Comparison of ENCODE assay signal across 13 cellular contexts in genomic region chr3:36906504-36907149, GRCh38. TPM values are rescaled to one million over a fixed set of nuclear protein-coding genes. Genes with fewer than 3 reads are reported as not detected.
DNase-seq lines count a peak whose midpoint lies in the region; ATAC-seq, FAIRE-seq and TF ChIP-seq lines count a peak whose summit lies in the region.
"Had no signal": no experiment of that assay in that cellular context is flagged by ENCODE, and none has a peak within 500 bp of the region (broad histone marks: within the 10 kb centered on the region; RNA-seq: fewer than 3 reads in every experiment).

No MANE protein-coding gene starts in this region.

- H3K9ac ChIP-seq in liver (ENCODE audit: low read depth in 1 of 2, low read length in 2 of 2) (no peak overlapping the region), HepG2 (ENCODE audit: insufficient read depth, low read depth, low read length) (no peak overlapping the region), adipocyte (ENCODE audit: low read length) (peak overlapping the region; percentile 21)

- FAIRE-seq in HepG2 (lab: Jason Lieb, UNC), result no peak
- FAIRE-seq: islet of Langerhans had no signal

- peaks cover 0 to 7% (median 2%) of the 10 kb centered on the region in 4 donors for H3K4me1 ChIP-seq in liver (ENCODE audit: control insufficient read depth in 4 of 4, insufficient read depth in 4 of 4, low read length in 3 of 4)
- H3K4me1 ChIP-seq in HepG2 (ENCODE audit: insufficient read depth, low read length), result peaks cover 16% of the 10 kb centered on the region; the same call in 1 of the 2 replicates
- peaks cover 14% of the 10 kb centered on the region for H3K4me1 ChIP-seq in adipocyte (ENCODE audit: control insufficient read depth, insufficient read depth, low read length)
- peaks cover 0 to 11% (median 0%) of the 10 kb centered on the region in 4 donors for H3K4me1 ChIP-seq in right lobe of liver

- no peak for TF ChIP-seq EP300 in HepG2 (IDR thresholded peaks at IDR 0.05; ENCODE audit: low read depth in 2 of 2, low read length in 2 of 2)
- TF ChIP-seq EP300 in HepG2 (CRISPR knock-in tag; IDR thresholded peaks at IDR 0.05; ENCODE audit: borderline replicate concordance), result no peak

- DNase-seq in HepG2 (ENCODE audit: low spot score) (no peak), adipocyte (ENCODE audit: low read depth) (peak; percentile 67), right lobe of liver (peak in 1 of 3 donors; percentile 25), iPS-NIHi11 (ENCODE audit: low spot score) (no peak), MV-4-11 (lab: John Stamatoyannopoulos, UW) (no peak), AG08396 (ENCODE audit: low spot score) (no peak), SKM-1 treated with dmso at 0.1 percent for 144 hours (lab: John Stamatoyannopoulos, UW; ENCODE audit: unreplicated experiment) (no peak)
- DNase-seq: activated CD4-positive, CD25-positive, alpha-beta regulatory T cell; cerebellar nuclear complex; HFFc6; sigmoid colon had no signal

- CTCF ChIA-PET in HepG2 (lab: Yijun Ruan, JAX; ENCODE audit: low intra/inter-chr PET ratio, low total read pairs), result interaction anchor here (2.6 kb wide), 1 partner anchor 52 kb away, joined by 22 read pairs; no protein-coding TSS in a partner anchor

- 89% methylated on average over 2 of the region's 2 CpGs for WGBS in liver
- WGBS in HepG2 (ENCODE audit: low lambda C conversion rate), result 67% methylated on average over 2 of the region's 2 CpGs
- 85% methylated on average over 2 of the region's 2 CpGs for WGBS in right lobe of liver (ENCODE audit: insufficient coverage, low coverage, low lambda C conversion rate, missing lambda C conversion rate)

- peak overlapping the region; percentile 30 to 52 for H3K27ac ChIP-seq in liver (ENCODE audit: low read depth in 1 of 2, low read length in 2 of 2)
- H3K27ac ChIP-seq in HepG2 (ENCODE audit: extremely low read length, insufficient read depth, low read length), result no peak overlapping the region
- peak overlapping the region; percentile 87 to 94 (median 88) for H3K27ac ChIP-seq in right lobe of liver

- H3K9me3 ChIP-seq in liver (ENCODE audit: control insufficient read depth in 4 of 4, low read length in 3 of 4) (no peaks in the 10 kb centered on the region), HepG2 (ENCODE audit: low read length) (no peaks in the 10 kb centered on the region), adipocyte (ENCODE audit: control insufficient read depth, low read length) (no peaks in the 10 kb centered on the region), right lobe of liver (no peaks in the 10 kb centered on the region)
- H3K9me3 ChIP-seq: sigmoid colon had no signal

- TF ChIP-seq POLR2A in HepG2 (IDR thresholded peaks at IDR 0.05; ENCODE audit: insufficient read depth in 1 of 2, low read depth in 2 of 2, low read length in 2 of 2) (no peak), right lobe of liver (IDR thresholded peaks at IDR 0.05) (no peak)

- ATAC-seq in HepG2 (no peak), right lobe of liver (no peak)

- intact Hi-C loops in HepG2 (cut with micrococcal nuclease; ENCODE audit: unreplicated experiment) (no loop called here), right lobe of liver (cut with DNase I) (no loop called here)

- POLR2A ChIA-PET in HepG2 (lab: Yijun Ruan, JAX), result interaction anchor here (1.4 to 3.0 kb wide), 2 partner anchors 52 to 86 kb away, joined by 8 to 12 read pairs; partner anchors contain the start of genes EPM2AIP1 and MLH1

- H3K36me3 ChIP-seq in liver (ENCODE audit: control insufficient read depth in 4 of 4, insufficient read depth in 3 of 4, low read depth in 1 of 4, low read length in 3 of 4) (peaks cover 0 to 9% (median 3%) of the 10 kb centered on the region in 4 donors), HepG2 (replicated peaks in 1 of 2; ENCODE audit: control insufficient read depth in 1 of 2, insufficient read depth in 2 of 2, low read length in 2 of 2) (no peaks in the 10 kb centered on the region), adipocyte (ENCODE audit: control insufficient read depth, insufficient read depth, low read length, severe bottlenecking) (no peaks in the 10 kb centered on the region), right lobe of liver (peaks cover 0 to 14% (median 5%) of the 10 kb centered on the region in 4 donors)

- TF ChIP-seq RAD21 in liver (IDR thresholded peaks at IDR 0.05), result no peak
- TF ChIP-seq RAD21 in HepG2 (CRISPR knock-in tag; IDR thresholded peaks at IDR 0.05), result no peak

- H2AFZ ChIP-seq in HepG2 (ENCODE audit: low read length), result no peak overlapping the region

- no peaks in the 10 kb centered on the region for H3K79me2 ChIP-seq in HepG2 (ENCODE audit: insufficient read depth, low read length)

- TF ChIP-seq CTCF in liver (IDR thresholded peaks at IDR 0.05; ENCODE audit: low read depth, low read length, missing input control) (no peak), HepG2 (CRISPR knock-in tag; IDR thresholded peaks at IDR 0.05) (no peak), right lobe of liver (IDR thresholded peaks at IDR 0.05) (no peak)

- no peaks in the 10 kb centered on the region for H3K27me3 ChIP-seq in liver (ENCODE audit: control insufficient read depth in 4 of 4, insufficient read depth in 4 of 4, low read length in 3 of 4)
- no peaks in the 10 kb centered on the region for H3K27me3 ChIP-seq in HepG2 (ENCODE audit: control insufficient read depth in 1 of 2, insufficient read depth in 2 of 2, low read length in 2 of 2)
- no peaks in the 10 kb centered on the region for H3K27me3 ChIP-seq in adipocyte (replicated peaks; ENCODE audit: control insufficient read depth, insufficient read depth, low read length)
- H3K27me3 ChIP-seq in right lobe of liver, result no peaks in the 10 kb centered on the region
- H3K27me3 ChIP-seq: sigmoid colon had no signal

- no peak overlapping the region for H3K4me2 ChIP-seq in HepG2 (ENCODE audit: low read depth, low read length)

- in situ Hi-C loops in HepG2 (cut with HindIII; ENCODE audit: extremely low pct_ligation_motif_present, low pct_unique_long_range_greater_than_20kb), result no loop called here

- BruUV-seq in HepG2 (replicated peaks; lab: Mats Ljungman, UMichigan), result no TSS peak

- no peaks in the 10 kb centered on the region for H4K20me1 ChIP-seq in HepG2 (ENCODE audit: insufficient read depth, low read length)

- no peak overlapping the region for H3K4me3 ChIP-seq in liver (ENCODE audit: low read depth in 1 of 3, low read length in 3 of 3)
- H3K4me3 ChIP-seq in HepG2 (replicated peaks in 1 of 3; ENCODE audit: insufficient read depth in 1 of 3, low read depth in 2 of 3, low read length in 3 of 3), result no peak overlapping the region
- peak overlapping the region; percentile 36 for H3K4me3 ChIP-seq in adipocyte (ENCODE audit: low read length)
- no peak overlapping the region for H3K4me3 ChIP-seq in right lobe of liver

TF ChIP-seq in liver, 16 proteins besides CTCF, POLR2A, EP300 and RAD21 (continues in another document):
- TF ChIP-seq MAX (IDR thresholded peaks at IDR 0.05) (no peak), EGR1 (IDR thresholded peaks at IDR 0.05; ENCODE audit: low read depth in 2 of 2) (no peak)

TF ChIP-seq in HepG2, 621 proteins besides CTCF, POLR2A, EP300 and RAD21 (continues in another document):
- TF ChIP-seq GRHL1 (CRISPR knock-in tag; conservative IDR thresholded peaks at IDR 0.05) (no peak), GATA4 (IDR thresholded peaks at IDR 0.05; ENCODE audit: borderline replicate concordance, low read depth) (no peak)

RNA-seq across cellular contexts. Expression of gene TRANK1, which starts 38.2 kb away (rescaled TPM):
- total RNA-seq in liver (10 to 100 TPM; 12.4 to 40.0 TPM), HepG2 (2016; rRNA removed; fragmentation: Illumina TruSeq; extraction: Trizol) (0.13 and 0.67 TPM in 2 replicates), right lobe of liver (10 to 100 TPM in 5 of 6 experiments, 1 to 10 TPM in 1; 8.8 to 33.9 (median 19.6) TPM)
- polyA plus RNA-seq in liver (1 to 10 TPM; 2.9 to 8.1 TPM), HepG2 (2011; rRNA removed) (0.32 and 0.33 TPM in 2 replicates)
- 0.26 TPM in 1 of 2 replicates, not detected in the other for total RNA-seq in HepG2 (2016; cell fraction: cytosol; rRNA removed; fragmentation: Illumina TruSeq; extraction: Trizol; ENCODE audit: low read depth)
- 0.11 and 0.52 TPM in 2 replicates for total RNA-seq in HepG2 (2016; cell fraction: insoluble cytoplasmic fraction; rRNA removed; fragmentation: Illumina TruSeq; extraction: Trizol)
- 0.14 and 0.34 TPM in 2 replicates for total RNA-seq in HepG2 (2016; cell fraction: membrane; rRNA removed; fragmentation: Illumina TruSeq; extraction: Trizol)
- total RNA-seq in HepG2 (2016; cell fraction: nucleus; rRNA removed; fragmentation: Illumina TruSeq; extraction: Trizol), result 0.19 and 1.2 TPM in 2 replicates
- polyA plus RNA-seq in HepG2 (2011; cell fraction: cytosol; rRNA removed), result 0.11 and 0.22 TPM in 2 replicates
- polyA plus RNA-seq in HepG2 (2011; cell fraction: nucleus; rRNA removed), result 0.78 and 1.3 TPM in 2 replicates
- polyA plus RNA-seq in HepG2 (2012), result 0.68 and 1.0 TPM in 2 replicates
- not detected in 2 replicates for polyA plus RNA-seq in HepG2 (2016; cell fraction: cytosol; fragmentation: Illumina TruSeq; extraction: Trizol; ENCODE audit: low read depth)
- polyA plus RNA-seq in HepG2 (2016; cell fraction: insoluble cytoplasmic fraction; fragmentation: Illumina TruSeq; extraction: Trizol; ENCODE audit: low read depth), result 0.15 and 0.17 TPM in 2 replicates
- polyA plus RNA-seq in HepG2 (2016; cell fraction: membrane; fragmentation: Illumina TruSeq; extraction: Trizol; ENCODE audit: low read depth), result not detected in 2 replicates
- 0.15 and 0.17 TPM in 2 replicates for polyA plus RNA-seq in HepG2 (2016; cell fraction: nucleus; fragmentation: Illumina TruSeq; extraction: Trizol; ENCODE audit: insufficient read depth, low read depth)
- polyA minus RNA-seq in HepG2 (2011; rRNA and poly(A)+ RNA removed; ENCODE audit: low replicate concordance), result 0.28 and 10.7 TPM in 2 replicates
- 0.26 and 0.79 TPM in 2 replicates for polyA minus RNA-seq in HepG2 (2011; cell fraction: cytosol; rRNA and poly(A)+ RNA removed)
- polyA minus RNA-seq in HepG2 (2011; cell fraction: nucleus; rRNA and poly(A)+ RNA removed), result 1.6 and 3.0 TPM in 2 replicates

Comparison
In these comparisons a context has a peak if more than half of its experiments do, and no peak if none do; other contexts are left out.
1. RNA of gene TRANK1, which starts 38.2 kb away (total RNA-seq): 12.4 to 40.0 TPM in liver and 8.8 to 33.9 TPM in right lobe of liver; 0.11 to 1.2 TPM in HepG2; every median in the first group is over 4 times any median in the second.